In genomic region chr10:26534384-26534783, GRCh38 we compare ENCODE assay signal across 1 cellular context.
TF ChIP-seq lines count a peak whose summit lies in the region.

No MANE protein-coding gene starts in this region.

TF ChIP-seq in GM23338, 12 proteins besides CTCF, POLR2A, EP300 and RAD21 (continued from another document):
- TF ChIP-seq ZNF462 (CRISPR knock-in tag; IDR thresholded peaks at IDR 0.05) (no peak), NANOG (IDR thresholded peaks at IDR 0.05; ENCODE audit: borderline replicate concordance) (no peak), EZH2phosphoT487 (IDR thresholded peaks at IDR 0.05; ENCODE audit: unreplicated experiment) (no peak), STAT1 (IDR thresholded peaks at IDR 0.05; ENCODE audit: unreplicated experiment) (no peak), POLR2AphosphoS5 (IDR thresholded peaks at IDR 0.05; ENCODE audit: low read depth) (no peak), ETS1 (IDR thresholded peaks at IDR 0.05) (no peak), EZH2 (IDR thresholded peaks at IDR 0.05; ENCODE audit: low read depth, unreplicated experiment) (no peak), CREB1 (CRISPR knock-in tag; IDR thresholded peaks at IDR 0.05; ENCODE audit: low read depth) (no peak)
